ENCODE assay signal across 9 cellular contexts in genomic region chr9:131034749-131035148, GRCh38. TPM values are rescaled to one million over a fixed set of nuclear protein-coding genes. Genes with fewer than 3 reads are reported as not detected.
DNase-seq lines count a peak whose midpoint lies in the region; ATAC-seq and TF ChIP-seq lines count a peak whose summit lies in the region.
"Not testable (repeated sequence)": the region's sequence is repeated elsewhere in the genome, so short reads cannot be mapped to it uniquely, and the experiment has no call there.
"Had no signal": no experiment of that assay in that cellular context is flagged by ENCODE, and none has a peak within 500 bp of the region (broad histone marks: within the 10 kb centered on the region; RNA-seq: fewer than 3 reads in every experiment).

No MANE protein-coding gene starts in this region.

- H3K4me3 ChIP-seq in HEK293 (ENCODE audit: low read depth, low read length); neuronal stem cell (ENCODE audit: low read length in 2 of 2); osteoblast (ENCODE audit: insufficient read depth, low read length): not testable (repeated sequence)

- not testable (repeated sequence) for H3K4ac ChIP-seq in neuronal stem cell (ENCODE audit: low read length)

- POLR2A ChIA-PET in HEK293 (lab: Yijun Ruan, JAX), result interaction anchor here (0.7 kb wide), 1 partner anchor 370 kb away, joined by 3 read pairs; no protein-coding TSS in a partner anchor

- not testable (repeated sequence) for H3K27ac ChIP-seq in HEK293 (ENCODE audit: extremely low read depth, low read depth, low read length); neuronal stem cell (replicated peaks; ENCODE audit: low read length); osteoblast (ENCODE audit: low read depth, low read length)

- no CpG with 5 or more reads among the region's 10 CpGs for WGBS in neuronal stem cell (ENCODE audit: extremely low coverage in 2 of 2, insufficient read length in 2 of 2, insufficient replicate concordance in 1 of 2), 2 donors

- not testable (repeated sequence) for H3K9ac ChIP-seq in neuronal stem cell (ENCODE audit: low read depth, low read length, poor library complexity)

- H3K18ac ChIP-seq in neuronal stem cell (ENCODE audit: low read length), result not testable (repeated sequence)

- not testable (repeated sequence) for H2BK15ac ChIP-seq in neuronal stem cell (ENCODE audit: low read length)

- DNase-seq in Right ventricle myocardium inferior (ENCODE audit: missing footprints) (peak; percentile 25), osteoblast (ENCODE audit: insufficient read length, low spot score, missing footprints) (peak; percentile 44)
- not testable (repeated sequence) for DNase-seq in neuronal stem cell (ENCODE audit: low spot score)

- CTCF ChIA-PET in HEK293 (lab: Yijun Ruan, JAX), result interaction anchor here (1.1 to 7.9 kb wide), 3 partner anchors 13 to 165 kb away, joined by 3 to 65 read pairs (median 4); no protein-coding TSS in a partner anchor

- peaks cover 0 to 63% (median 0%) of the 10 kb centered on the region in 3 experiments for H3K27me3 ChIP-seq in neuronal stem cell (ENCODE audit: control insufficient read depth in 3 of 3, insufficient read depth in 3 of 3, low read depth in 1 of 3, low read length in 3 of 3)
- H3K27me3 ChIP-seq in osteoblast (ENCODE audit: insufficient read depth, low read length), result not testable (repeated sequence)

- H3K9me3 ChIP-seq in HEK293 (ENCODE audit: control insufficient read depth, insufficient read depth, low read depth, low read length); neuronal stem cell (replicated peaks in 1 of 2; ENCODE audit: control insufficient read depth in 2 of 2, insufficient read depth in 1 of 2, low read depth in 1 of 2, low read length in 2 of 2); osteoblast (ENCODE audit: low read depth, low read length): not testable (repeated sequence)

- H2BK120ac ChIP-seq in neuronal stem cell (ENCODE audit: low read depth, low read length), result not testable (repeated sequence)

- peak overlapping the region; percentile 99 for H3K23ac ChIP-seq in neuronal stem cell (ENCODE audit: low read depth, low read length, poor library complexity)

- H3K79me2 ChIP-seq in osteoblast (ENCODE audit: insufficient read depth, low read length), result not testable (repeated sequence)

- H4K91ac ChIP-seq in neuronal stem cell (ENCODE audit: low read depth, low read length, poor library complexity), result not testable (repeated sequence)

- not testable (repeated sequence) for H2BK12ac ChIP-seq in neuronal stem cell (ENCODE audit: low read length)

- peak overlapping the region; percentile 77 for H2AK5ac ChIP-seq in neuronal stem cell (ENCODE audit: low read depth, low read length)

- H3K14ac ChIP-seq in neuronal stem cell (ENCODE audit: low read length), result not testable (repeated sequence)

- not testable (repeated sequence) for H3K4me1 ChIP-seq in HEK293 (ENCODE audit: control insufficient read depth, insufficient read depth, low read length); neuronal stem cell (ENCODE audit: control insufficient read depth in 2 of 2, insufficient read depth in 1 of 2, low read depth in 1 of 2, low read length in 2 of 2); osteoblast (ENCODE audit: insufficient read depth, low read length)

- not testable (repeated sequence) for H2BK5ac ChIP-seq in neuronal stem cell (ENCODE audit: low read length)

- not testable (repeated sequence) for ATAC-seq in Right ventricle myocardium inferior

- not testable (repeated sequence) for H4K20me1 ChIP-seq in osteoblast (ENCODE audit: insufficient read depth, low read length)

- H3K79me1 ChIP-seq in neuronal stem cell (ENCODE audit: low read depth, low read length), result not testable (repeated sequence)

- not testable (repeated sequence) for H4K8ac ChIP-seq in neuronal stem cell (ENCODE audit: low read depth, low read length)

- not testable (repeated sequence) for TF ChIP-seq CTCF in HEK293 (tag by site-specific recombination; IDR thresholded peaks at IDR 0.05); osteoblast (IDR thresholded peaks at IDR 0.05; ENCODE audit: extremely low read depth, low read depth, low read length)

- intact Hi-C loops in Right ventricle myocardium inferior (cut with DNase I), result not testable (repeated sequence)

- H2AFZ ChIP-seq in neuronal stem cell (ENCODE audit: low read length); osteoblast (ENCODE audit: low read length): not testable (repeated sequence)

- H3K36me3 ChIP-seq in HEK293 (ENCODE audit: control insufficient read depth in 2 of 2, insufficient read depth in 1 of 2, low read length in 2 of 2); neuronal stem cell (replicated peaks in 1 of 2; ENCODE audit: control insufficient read depth in 2 of 2, insufficient read depth in 2 of 2, low read length in 2 of 2); osteoblast (ENCODE audit: insufficient read depth, low read length): not testable (repeated sequence)

- H3K4me2 ChIP-seq in neuronal stem cell (ENCODE audit: insufficient read depth, low read length, poor library complexity, severe bottlenecking); osteoblast (ENCODE audit: insufficient read depth, low read length): not testable (repeated sequence)

TF ChIP-seq in HEK293, 187 proteins besides CTCF, POLR2A, EP300 and RAD21 (continues in another document):
- TF ChIP-seq ZNF202 (tag by site-specific recombination; IDR thresholded peaks at IDR 0.05; ENCODE audit: borderline replicate concordance), result 0 out of 2 replicates have a peak, but pooled peaks have one; percentile 19
- TF ChIP-seq ZBTB11 (tag by site-specific recombination; conservative IDR thresholded peaks at IDR 0.05; ENCODE audit: low read depth), result 0 out of 2 replicates have a peak, but pooled peaks have one; percentile 26
- TF ChIP-seq ZNF140 (tag by site-specific recombination; IDR thresholded peaks at IDR 0.05), result peak; percentile 29; the same call in 1 of the 2 replicates
- TF ChIP-seq ZNF426 (tag by site-specific recombination; IDR thresholded peaks at IDR 0.05), result peak; percentile 43
- TF ChIP-seq ZNF623 (tag by site-specific recombination; IDR thresholded peaks at IDR 0.05), result peak; percentile 43; the same call in 1 of the 2 replicates
- 0 out of 2 replicates have a peak, but pooled peaks have one; percentile 20 for TF ChIP-seq ZNF558 (tag by site-specific recombination; IDR thresholded peaks at IDR 0.05)
- TF ChIP-seq ZBTB21 (tag by site-specific recombination; IDR thresholded peaks at IDR 0.05), result 0 out of 2 replicates have a peak, but pooled peaks have one; percentile 9
- TF ChIP-seq ZBTB8A (tag by site-specific recombination; IDR thresholded peaks at IDR 0.05), result peak; percentile 31; the same call in 1 of the 2 replicates
- peak; percentile 19; the same call in 1 of the 2 replicates for TF ChIP-seq ZNF266 (tag by site-specific recombination; IDR thresholded peaks at IDR 0.05; ENCODE audit: low read depth)

RNA-seq across cellular contexts. Expression of gene LAMC3, which starts 25.8 kb away (rescaled TPM):
- total RNA-seq in Right ventricle myocardium inferior, result 0.22 TPM
- polyA plus RNA-seq in neuronal stem cell (2013, experiment 1 of 2), result 0.03 TPM
- 0.07 TPM for polyA plus RNA-seq in neuronal stem cell (2013, experiment 2 of 2)
- under 0.01 TPM in 1 of 2 replicates, not detected in the other for total RNA-seq in osteoblast
- total RNA-seq: Calu3 had no signal
- polyA plus RNA-seq: AG04450; CD14-positive monocyte; CD4-positive, alpha-beta memory T cell; CD8-positive, alpha-beta memory T cell had no signal
